ENCODE assay signal across 2 cellular contexts in genomic region chr6:163442336-163442735, GRCh38.
TF ChIP-seq lines count a peak whose summit lies in the region.

No MANE protein-coding gene starts in this region.

TF ChIP-seq in WTC11, 78 proteins besides CTCF, POLR2A, EP300 and RAD21:
- no peak for TF ChIP-seq USF1 (CRISPR knock-in tag; IDR thresholded peaks at IDR 0.05)
- no peak for TF ChIP-seq ZNF263 (CRISPR knock-in tag; IDR thresholded peaks at IDR 0.05; ENCODE audit: low read depth)
- no peak for TF ChIP-seq CREB1 (CRISPR knock-in tag; IDR thresholded peaks at IDR 0.05)

TF ChIP-seq in HepG2, 621 proteins besides CTCF, POLR2A, EP300 and RAD21:
- TF ChIP-seq ZNF143 (CRISPR knock-in tag; IDR thresholded peaks at IDR 0.05) = no peak
- TF ChIP-seq TRIM22 (IDR thresholded peaks at IDR 0.05) = no peak
- TF ChIP-seq ZBTB40 (IDR thresholded peaks at IDR 0.05) = no peak
- TF ChIP-seq ZBTB40 (CRISPR knock-in tag; IDR thresholded peaks at IDR 0.05) = no peak
- TF ChIP-seq HBP1 (CRISPR knock-in tag; IDR thresholded peaks at IDR 0.05; ENCODE audit: low read depth) = no peak
- TF ChIP-seq SMAD3 (CRISPR knock-in tag; IDR thresholded peaks at IDR 0.05) = no peak
- no peak for TF ChIP-seq ADNP (CRISPR knock-in tag; IDR thresholded peaks at IDR 0.05)
- TF ChIP-seq PLSCR1 (CRISPR knock-in tag; IDR thresholded peaks at IDR 0.05; ENCODE audit: borderline replicate concordance) = no peak
- no peak for TF ChIP-seq CERS6 (CRISPR knock-in tag; IDR thresholded peaks at IDR 0.05)
- no peak for TF ChIP-seq ZNF318 (CRISPR knock-in tag; IDR thresholded peaks at IDR 0.05)
- TF ChIP-seq PHF8 (CRISPR knock-in tag; IDR thresholded peaks at IDR 0.05) = no peak
- TF ChIP-seq ZNF317 (CRISPR knock-in tag; IDR thresholded peaks at IDR 0.05) = no peak
- TF ChIP-seq CCAR2 (optimal IDR thresholded peaks at IDR 0.05; ENCODE audit: low read depth, low read length) = no peak
- TF ChIP-seq ZNF780A (CRISPR knock-in tag; IDR thresholded peaks at IDR 0.05) = no peak
- TF ChIP-seq TBL1XR1 (IDR thresholded peaks at IDR 0.05; ENCODE audit: borderline replicate concordance, low read length, partially characterized antibody) = no peak
- no peak for TF ChIP-seq JARID2 (CRISPR knock-in tag; IDR thresholded peaks at IDR 0.05; ENCODE audit: insufficient replicate concordance)
- no peak for TF ChIP-seq ZFP1 (CRISPR knock-in tag; IDR thresholded peaks at IDR 0.05)
- no peak for TF ChIP-seq ATF7-NPFF (CRISPR knock-in tag; IDR thresholded peaks at IDR 0.05; ENCODE audit: low read depth)
- TF ChIP-seq HNRNPH1 (optimal IDR thresholded peaks at IDR 0.05; ENCODE audit: low read depth, low read length) = no peak
- no peak for TF ChIP-seq ZNF12 (CRISPR knock-in tag; IDR thresholded peaks at IDR 0.05)
